Comparison of ENCODE assay signal across 8 cellular contexts in the genomic region with DNA sequence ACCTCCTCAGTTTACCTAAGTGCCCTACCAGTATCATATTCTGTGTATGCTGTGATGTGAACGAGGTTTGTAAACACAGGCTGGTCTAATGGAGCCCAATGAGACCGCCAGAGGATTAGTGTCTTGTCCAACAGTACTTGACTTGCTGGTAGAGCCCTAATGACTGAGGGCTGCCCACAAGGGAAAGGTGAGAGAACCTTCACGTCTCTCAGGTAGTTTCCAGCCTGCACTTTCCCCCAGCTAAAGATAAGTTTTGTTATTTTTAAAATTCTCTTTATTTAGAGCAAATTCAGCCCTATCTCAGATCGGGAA. TPM values are rescaled to one million over a fixed set of nuclear protein-coding genes. Genes with fewer than 3 reads are reported as not detected.
A peak's percentile ranks its signal among the peaks of the same experiment; 100 is the strongest.
DNase-seq lines count a peak whose midpoint lies in the region; ATAC-seq and TF ChIP-seq lines count a peak whose summit lies in the region.

No MANE protein-coding gene starts in this region.

- peak overlapping the region; percentile 60 for H3K18ac ChIP-seq in trophoblast cell (ENCODE audit: low read length)

- H3K27ac ChIP-seq in Peyer's patch = peak overlapping the region; percentile 90 to 97 (median 94)
- H3K27ac ChIP-seq in trophoblast cell (ENCODE audit: low read depth, low read length) = peak overlapping the region; percentile 89

- no peak overlapping the region for H3K23ac ChIP-seq in trophoblast cell (ENCODE audit: low read length)

- no CpG with 5 or more reads among the region's 4 CpGs for WGBS in trophoblast cell (ENCODE audit: extremely low coverage, insufficient coverage, insufficient read length)

- TF ChIP-seq CTCF in Peyer's patch (IDR thresholded peaks at IDR 0.05) (no peak), fibroblast of pulmonary artery (IDR thresholded peaks at IDR 0.05; ENCODE audit: low read length, missing control alignments) (no peak)

- peak overlapping the region; percentile 13 for H3K14ac ChIP-seq in trophoblast cell (ENCODE audit: low read length)

- H2BK120ac ChIP-seq in trophoblast cell (ENCODE audit: insufficient read depth, low read length, poor library complexity) = no peak overlapping the region

- ATAC-seq in GM18517 (IDR thresholded peaks at IDR 0.05; ENCODE audit: unreplicated experiment) = peak; percentile 34
- peak; percentile 20 for ATAC-seq in HG02588 (IDR thresholded peaks at IDR 0.05; ENCODE audit: unreplicated experiment)

- peak overlapping the region; percentile 29 for H2BK5ac ChIP-seq in trophoblast cell (ENCODE audit: low read depth, low read length, poor library complexity)

- H2BK12ac ChIP-seq in trophoblast cell (ENCODE audit: low read length) = no peak overlapping the region

- H4K12ac ChIP-seq in trophoblast cell (ENCODE audit: low read depth, low read length) = peak overlapping the region; percentile 3

- H2AFZ ChIP-seq in trophoblast cell (ENCODE audit: insufficient read depth, low read length, poor library complexity) = peak overlapping the region; percentile 68

- no peak for DNase-seq in Peyer's patch
- no peak for DNase-seq in fibroblast of pulmonary artery (ENCODE audit: low read depth)
- DNase-seq in trophoblast cell = no peak
- no peak for DNase-seq in medulla oblongata (ENCODE audit: extremely low spot score)
- DNase-seq in NOMO-1 treated with DMSO at 0.1 percent for 48 hours (lab: John Stamatoyannopoulos, UW; ENCODE audit: unreplicated experiment) = no peak
- no peak for DNase-seq in NCI-H1048 (lab: John Stamatoyannopoulos, UW)

- no peak overlapping the region for H2AK5ac ChIP-seq in trophoblast cell (ENCODE audit: low read length)

- peaks cover 11% of the 10 kb centered on the region for H3K79me1 ChIP-seq in trophoblast cell (ENCODE audit: low read length)

- peak overlapping the region; percentile 68 for H3K4me2 ChIP-seq in trophoblast cell (ENCODE audit: low read length)

- peak overlapping the region; percentile 75 for H4K8ac ChIP-seq in trophoblast cell (ENCODE audit: low read depth, low read length)

- H3K9me3 ChIP-seq in Peyer's patch = no peaks in the 10 kb centered on the region
- H3K9me3 ChIP-seq in trophoblast cell (ENCODE audit: insufficient read depth, low read depth, low read length) = no peaks in the 10 kb centered on the region

- H3K27me3 ChIP-seq in Peyer's patch (no peaks in the 10 kb centered on the region), trophoblast cell (ENCODE audit: insufficient read depth, low read length) (no peaks in the 10 kb centered on the region)

- peaks cover 0 to 49% (median 15%) of the 10 kb centered on the region in 4 donors for H3K4me1 ChIP-seq in Peyer's patch
- peaks cover 4 to 5% of the 10 kb centered on the region in 2 experiments for H3K4me1 ChIP-seq in trophoblast cell (ENCODE audit: control insufficient read depth in 1 of 2, insufficient read depth in 2 of 2, low read length in 2 of 2)

- H3K4ac ChIP-seq in trophoblast cell (ENCODE audit: low read depth, low read length) = peak overlapping the region; percentile 5

- H3K79me2 ChIP-seq in trophoblast cell (ENCODE audit: control insufficient read depth, insufficient read depth, low read length, poor library complexity) = peaks cover 10% of the 10 kb centered on the region

- peak overlapping the region; percentile 17 for H4K91ac ChIP-seq in trophoblast cell (ENCODE audit: low read depth, low read length)

- H3K4me3 ChIP-seq in Peyer's patch = peak overlapping the region; percentile 81 to 97 (median 92)
- peak overlapping the region; percentile 88 for H3K4me3 ChIP-seq in fibroblast of pulmonary artery (replicated peaks; ENCODE audit: low read depth, low read length)
- peak overlapping the region; percentile 93 for H3K4me3 ChIP-seq in trophoblast cell (ENCODE audit: low read depth, low read length)

- no peaks in the 10 kb centered on the region for H3K36me3 ChIP-seq in Peyer's patch
- H3K36me3 ChIP-seq in trophoblast cell (ENCODE audit: control insufficient read depth in 1 of 2, insufficient read depth in 2 of 2, low read length in 2 of 2) = no peaks in the 10 kb centered on the region

- no peak for TF ChIP-seq POLR2A in Peyer's patch (IDR thresholded peaks at IDR 0.05)

- peak overlapping the region; percentile 87 for H3K9ac ChIP-seq in trophoblast cell (ENCODE audit: low read length)

RNA-seq across cellular contexts. Expression of a gene that starts 0.5 kb away (rescaled TPM):
- 10 to 100 TPM; 34.8 to 96.6 (median 44.5) TPM for total RNA-seq in Peyer's patch
- 32.7 and 33.0 TPM in 2 replicates for polyA plus RNA-seq in trophoblast cell (2013)
